14 cellular contexts compared by ENCODE assay signal in the genomic region with DNA sequence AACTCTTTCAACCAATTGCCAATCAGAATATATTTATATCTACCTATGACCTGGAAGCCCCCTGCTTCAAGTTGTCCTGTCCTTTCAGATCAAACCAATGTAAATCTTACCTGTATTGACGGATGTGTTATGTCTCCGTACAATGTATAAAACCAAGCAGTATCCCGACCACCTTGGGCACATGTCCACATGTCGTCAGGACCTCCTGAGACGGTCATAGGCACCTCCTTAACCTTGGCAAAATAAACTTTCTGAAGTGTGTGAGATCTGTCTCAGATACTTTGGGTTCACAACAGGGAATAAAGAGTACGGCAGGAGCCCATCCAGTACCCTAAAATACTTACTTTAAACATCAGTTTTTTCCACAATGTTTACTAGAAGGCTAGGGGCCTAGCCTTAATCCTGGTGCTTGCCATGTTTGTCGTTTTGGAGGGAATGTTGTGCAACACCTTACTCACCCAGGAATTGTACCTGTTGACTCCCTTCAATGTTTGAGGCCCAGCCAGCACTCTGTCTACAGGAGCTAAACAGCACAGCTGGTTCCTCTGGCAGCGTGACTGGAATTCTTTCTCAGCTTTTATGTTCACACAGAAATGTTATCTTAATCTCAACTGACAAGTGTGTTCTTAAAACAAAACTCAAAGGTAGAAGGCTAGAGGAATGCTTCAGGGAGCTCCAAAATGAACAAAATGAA.
DNase-seq lines count a peak whose midpoint lies in the region; ATAC-seq, FAIRE-seq and TF ChIP-seq lines count a peak whose summit lies in the region.
"Had no signal": no experiment of that assay in that cellular context is flagged by ENCODE, and none has a peak within 500 bp of the region (broad histone marks: within the 10 kb centered on the region; RNA-seq: fewer than 3 reads in every experiment).

No MANE protein-coding gene starts in this region.

- peak overlapping the region; percentile 3 for H3K27ac Mint-ChIP-seq in endodermal cell
- H3K27ac Mint-ChIP-seq: activated CD8-positive, alpha-beta T cell treated with anti-CD3 and anti-CD28 coated beads for 36 hours had no signal

- ATAC-seq in PC-3 (peak; percentile 38; the same call in 1 of the 2 replicates), HepG2 (peak; percentile 83), GM18502 (IDR thresholded peaks at IDR 0.05; ENCODE audit: poor library complexity, unreplicated experiment) (no peak), HG03378 (IDR thresholded peaks at IDR 0.05; ENCODE audit: unreplicated experiment) (no peak)
- ATAC-seq: activated CD8-positive, alpha-beta T cell treated with anti-CD3 and anti-CD28 coated beads for 36 hours had no signal

- no peak overlapping the region; the same call in 1 of the 2 replicates for H3K4me2 ChIP-seq in PC-3 (ENCODE audit: low read length)
- H3K4me2 ChIP-seq in HepG2 (ENCODE audit: low read depth, low read length), result peak overlapping the region; percentile 28; the same call in 1 of the 2 replicates
- H3K4me2 ChIP-seq: SK-N-SH had no signal

- TF ChIP-seq EP300 in HepG2 (IDR thresholded peaks at IDR 0.05; ENCODE audit: low read depth in 2 of 2, low read length in 2 of 2) (0 out of 4 replicates have a peak, but pooled peaks of 1 of the 2 experiments have one; percentile 14), HepG2 (CRISPR knock-in tag; IDR thresholded peaks at IDR 0.05; ENCODE audit: borderline replicate concordance) (no peak), stomach (IDR thresholded peaks at IDR 0.05) (no peak)

- CTCF ChIA-PET in PC-3 (lab: Charles Lee) (no interaction called here), HepG2 (lab: Yijun Ruan, JAX; ENCODE audit: low intra/inter-chr PET ratio, low total read pairs) (no interaction called here)

- H3K9me3 ChIP-seq in PC-3 (ENCODE audit: low read length), result no peaks in the 10 kb centered on the region
- no peaks in the 10 kb centered on the region for H3K9me3 ChIP-seq in endodermal cell (ENCODE audit: control insufficient read depth, low read length)
- no peaks in the 10 kb centered on the region for H3K9me3 ChIP-seq in HepG2 (ENCODE audit: low read length)
- no peaks in the 10 kb centered on the region for H3K9me3 ChIP-seq in stomach
- H3K9me3 ChIP-seq: SK-N-SH, thoracic aorta had no signal

- H3K79me2 ChIP-seq in PC-3 (ENCODE audit: low read length), result no peaks in the 10 kb centered on the region
- H3K79me2 ChIP-seq in HepG2 (ENCODE audit: insufficient read depth, low read length), result no peaks in the 10 kb centered on the region

- TF ChIP-seq RAD21 in HepG2 (CRISPR knock-in tag; IDR thresholded peaks at IDR 0.05), result no peak

- H4K20me1 ChIP-seq in PC-3 (ENCODE audit: low read length) (no peaks in the 10 kb centered on the region), HepG2 (ENCODE audit: insufficient read depth, low read length) (no peaks in the 10 kb centered on the region)

- DNase-seq in PC-3 (peak; percentile 74), endodermal cell (no peak), HepG2 (ENCODE audit: low spot score) (peak; percentile 60), stomach (peak; percentile 92), A172 (ENCODE audit: low spot score) (no peak), GDM1 (lab: John Stamatoyannopoulos, UW) (no peak)
- DNase-seq: activated CD8-positive, alpha-beta T cell treated with anti-CD3 and anti-CD28 coated beads for 36 hours; activated effector memory CD4-positive, alpha-beta T cell treated with anti-CD3 and anti-CD28 coated beads, Interleukin-2, amount 50 U/mL, for 16 hours; NCI-H1092; NCI-H2171 treated with DMSO at 0.1 percent for 48 hours; SK-N-SH had no signal

- no peaks in the 10 kb centered on the region for H3K36me3 ChIP-seq in PC-3 (ENCODE audit: low read depth, low read length)
- H3K36me3 ChIP-seq in endodermal cell (ENCODE audit: control insufficient read depth, insufficient read depth, low read length), result no peaks in the 10 kb centered on the region
- H3K36me3 ChIP-seq in HepG2 (replicated peaks in 1 of 2; ENCODE audit: control insufficient read depth in 1 of 2, insufficient read depth in 2 of 2, low read length in 2 of 2), result no peaks in the 10 kb centered on the region
- no peaks in the 10 kb centered on the region for H3K36me3 ChIP-seq in stomach
- H3K36me3 ChIP-seq: thoracic aorta had no signal

- H3K4me3 Mint-ChIP-seq in endodermal cell, result no peak overlapping the region
- H3K4me3 Mint-ChIP-seq: activated CD8-positive, alpha-beta T cell treated with anti-CD3 and anti-CD28 coated beads for 36 hours had no signal

- no peaks in the 10 kb centered on the region for H3K9me2 ChIP-seq in PC-3 (replicated peaks; ENCODE audit: low read length)
- H3K9me2 ChIP-seq: SK-N-SH had no signal

- no peak for FAIRE-seq in HepG2 (lab: Jason Lieb, UNC)

- H3F3A ChIP-seq in PC-3 (ENCODE audit: low read length, unreplicated experiment), result no peaks in the 10 kb centered on the region

- in situ Hi-C loops in HepG2 (cut with HindIII; ENCODE audit: extremely low pct_ligation_motif_present, low pct_unique_long_range_greater_than_20kb), result no loop called here

- 89 to 90% methylated on average over 5 to 8 of the region's 8 CpGs for WGBS in endodermal cell (ENCODE audit: insufficient coverage in 1 of 2, insufficient read length in 1 of 2), 2 experiments
- WGBS in HepG2 (ENCODE audit: low lambda C conversion rate), result 55% methylated on average over 8 of the region's 8 CpGs
- WGBS in stomach, 5 donors, result 47 to 66% (median 50%) methylated on average over 8 of the region's 8 CpGs

- peak overlapping the region; percentile 42 for H2AFZ ChIP-seq in PC-3 (ENCODE audit: low read length)
- no peak overlapping the region for H2AFZ ChIP-seq in HepG2 (ENCODE audit: low read length)

- no peak for TF ChIP-seq POLR2A in HepG2 (IDR thresholded peaks at IDR 0.05; ENCODE audit: insufficient read depth in 1 of 2, low read depth in 2 of 2, low read length in 2 of 2)
- TF ChIP-seq POLR2A in stomach (IDR thresholded peaks at IDR 0.05), result no peak

- no peak overlapping the region for H3K27ac ChIP-seq in PC-3 (ENCODE audit: low read length)
- no peak overlapping the region for H3K27ac ChIP-seq in endodermal cell (ENCODE audit: low read depth, low read length)
- H3K27ac ChIP-seq in HepG2 (ENCODE audit: extremely low read length, insufficient read depth, low read length), result no peak overlapping the region
- peak overlapping the region in 4 of 5 donors; percentile 15 to 49 (median 42) for H3K27ac ChIP-seq in stomach
- H3K27ac ChIP-seq: thoracic aorta had no signal

- H3K27me3 ChIP-seq in PC-3 (ENCODE audit: low read length), result no peaks in the 10 kb centered on the region
- H3K27me3 ChIP-seq in endodermal cell (ENCODE audit: control insufficient read depth, insufficient read depth, low read length, poor library complexity, severe bottlenecking), result no peaks in the 10 kb centered on the region
- H3K27me3 ChIP-seq in HepG2 (ENCODE audit: control insufficient read depth in 1 of 2, insufficient read depth in 2 of 2, low read length in 2 of 2), result no peaks in the 10 kb centered on the region
- H3K27me3 ChIP-seq in stomach, result no peaks in the 10 kb centered on the region

- H3K36me3 Mint-ChIP-seq in endodermal cell (ENCODE audit: low read depth), result no peaks in the 10 kb centered on the region

- intact Hi-C loops in PC-3 (cut with micrococcal nuclease) (no loop called here), HepG2 (cut with micrococcal nuclease; ENCODE audit: unreplicated experiment) (no loop called here), stomach (cut with DNase I; ENCODE audit: low total_unique reads) (no loop called here)

- BruUV-seq in PC-3 (replicated peaks; lab: Mats Ljungman, UMichigan) (no TSS peak), HepG2 (replicated peaks; lab: Mats Ljungman, UMichigan) (no TSS peak)

- H3K4me1 ChIP-seq in PC-3 (ENCODE audit: insufficient read depth, low read length) (peaks cover 8% of the 10 kb centered on the region; the same call in 1 of the 2 replicates), endodermal cell (ENCODE audit: control insufficient read depth, insufficient read depth, low read length) (peaks cover 12% of the 10 kb centered on the region), HepG2 (ENCODE audit: insufficient read depth, low read length) (peaks cover 11% of the 10 kb centered on the region), stomach (peaks cover 0 to 26% (median 11%) of the 10 kb centered on the region in 4 donors)

- H3K4me1 Mint-ChIP-seq in endodermal cell, result peaks cover 19% of the 10 kb centered on the region

- no peaks in the 10 kb centered on the region for H3K27me3 Mint-ChIP-seq in endodermal cell (ENCODE audit: insufficient read depth)
- H3K27me3 Mint-ChIP-seq: activated CD8-positive, alpha-beta T cell treated with anti-CD3 and anti-CD28 coated beads for 36 hours had no signal

- POLR2A ChIA-PET in PC-3 (lab: Charles Lee; ENCODE audit: unreplicated experiment) (interaction anchor here (0.6 kb wide), 1 partner anchor 98 kb away, joined by 4 read pairs; no protein-coding TSS in a partner anchor), HepG2 (lab: Yijun Ruan, JAX) (no interaction called here)

- H3K9ac ChIP-seq in PC-3 (ENCODE audit: low read length), result no peak overlapping the region
- H3K9ac ChIP-seq in endodermal cell (ENCODE audit: extremely low read depth, low read length, poor library complexity, severe bottlenecking), result no peak overlapping the region
- H3K9ac ChIP-seq in HepG2 (ENCODE audit: insufficient read depth, low read depth, low read length), result no peak overlapping the region
- H3K9ac ChIP-seq: SK-N-SH had no signal

- no peaks in the 10 kb centered on the region for H3K9me3 Mint-ChIP-seq in endodermal cell
- H3K9me3 Mint-ChIP-seq: activated CD8-positive, alpha-beta T cell treated with anti-CD3 and anti-CD28 coated beads for 36 hours had no signal

- H3K4me3 ChIP-seq in PC-3 (ENCODE audit: low read length) (no peak overlapping the region), endodermal cell (ENCODE audit: low read length) (peak overlapping the region; percentile 28), HepG2 (replicated peaks in 1 of 3; ENCODE audit: insufficient read depth in 1 of 3, low read depth in 2 of 3, low read length in 3 of 3) (no peak overlapping the region), stomach (no peak overlapping the region)
- H3K4me3 ChIP-seq: thoracic aorta had no signal

- TF ChIP-seq CTCF in PC-3 (conservative IDR thresholded peaks at IDR 0.05; ENCODE audit: low read depth, low read length) (no peak), endodermal cell (conservative IDR thresholded peaks at IDR 0.05) (no peak), HepG2 (CRISPR knock-in tag; IDR thresholded peaks at IDR 0.05) (no peak), stomach (IDR thresholded peaks at IDR 0.05) (no peak)

TF ChIP-seq in HepG2, 621 proteins besides CTCF, POLR2A, EP300 and RAD21 (continues in another document):
- no peak for TF ChIP-seq HOXA3 (CRISPR knock-in tag; IDR thresholded peaks at IDR 0.05)
- peak; percentile 54 for TF ChIP-seq TFAP4 (IDR thresholded peaks at IDR 0.05; ENCODE audit: borderline replicate concordance, low read depth)
- TF ChIP-seq SUZ12 (IDR thresholded peaks at IDR 0.05; ENCODE audit: low read depth, low read length), result no peak
- TF ChIP-seq CENPT (CRISPR knock-in tag; IDR thresholded peaks at IDR 0.05; ENCODE audit: low read depth), result no peak

Comparison
In these comparisons a context has a peak if more than half of its experiments do, and no peak if none do; other contexts are left out.
1. ATAC-seq: peak in PC-3 (single experiment) and HepG2 (single experiment); none in GM18502 (single experiment) and HG03378 (single experiment).
2. DNase-seq: peak in PC-3 (single experiment), HepG2 (single experiment) and stomach (single experiment); none in endodermal cell (single experiment), A172 (single experiment) and GDM1 (single experiment).
3. H3K27ac ChIP-seq: peak in stomach (4 of 5); none in PC-3 (single experiment), endodermal cell (single experiment) and HepG2 (single experiment).